ENCODE assay signal across 8 cellular contexts in the genomic region with DNA sequence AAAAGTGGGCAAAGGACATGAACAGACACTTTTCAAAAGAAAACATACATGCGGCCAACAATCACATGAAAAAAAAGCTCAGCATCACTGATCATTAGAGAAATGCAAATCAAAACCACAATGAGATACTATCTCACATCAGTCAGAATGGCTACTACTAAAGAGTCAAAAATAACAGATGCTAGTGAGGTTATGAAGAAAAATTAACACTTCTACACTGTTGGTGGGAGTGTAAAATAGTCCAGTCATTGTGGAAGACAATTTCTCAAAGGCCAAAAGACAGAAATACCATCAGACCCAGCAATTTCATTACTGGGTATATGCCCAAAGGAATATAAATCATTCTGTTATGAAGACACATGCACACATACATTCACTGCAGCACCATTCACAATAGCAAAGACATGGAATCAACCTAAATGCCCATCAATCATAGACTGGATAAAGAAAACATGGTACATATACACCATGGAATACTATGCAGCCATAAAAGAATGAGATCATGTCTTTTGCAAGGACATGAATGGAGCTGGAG.
DNase-seq lines count a peak whose midpoint lies in the region; ATAC-seq and TF ChIP-seq lines count a peak whose summit lies in the region.
"Not testable (repeated sequence)": the region's sequence is repeated elsewhere in the genome, so short reads cannot be mapped to it uniquely, and the experiment has no call there.

No MANE protein-coding gene starts in this region.

- H3K9me3 Mint-ChIP-seq in activated CD8-positive, alpha-beta T cell treated with anti-CD3 and anti-CD28 coated beads for 36 hours; stimulated activated effector memory CD8-positive, alpha-beta T cell treated with anti-CD3 and anti-CD28 coated beads, Interleukin-12 subunit alpha, Interleukin-12 subunit beta, amount 100 ng/mL, for 72 hours: not testable (repeated sequence)

- peak overlapping the region; percentile 63 for H3K27ac Mint-ChIP-seq in activated CD8-positive, alpha-beta T cell treated with anti-CD3 and anti-CD28 coated beads for 36 hours
- not testable (repeated sequence) for H3K27ac Mint-ChIP-seq in stimulated activated effector memory CD8-positive, alpha-beta T cell treated with anti-CD3 and anti-CD28 coated beads, Interleukin-12 subunit alpha, Interleukin-12 subunit beta, amount 100 ng/mL, for 72 hours

- TF ChIP-seq CTCF in activated CD8-positive, alpha-beta T cell treated with anti-CD3 and anti-CD28 coated beads for 36 hours (IDR thresholded peaks at IDR 0.05), result not testable (repeated sequence)

- H3K4me1 Mint-ChIP-seq in activated CD8-positive, alpha-beta T cell treated with anti-CD3 and anti-CD28 coated beads for 36 hours (ENCODE audit: low read depth), result peaks cover 74% of the 10 kb centered on the region
- H3K4me1 Mint-ChIP-seq in stimulated activated effector memory CD8-positive, alpha-beta T cell treated with anti-CD3 and anti-CD28 coated beads, Interleukin-12 subunit alpha, Interleukin-12 subunit beta, amount 100 ng/mL, for 72 hours, result peaks cover 36% of the 10 kb centered on the region

- POLR2A ChIA-PET in activated CD8-positive, alpha-beta T cell treated with anti-CD3 and anti-CD28 coated beads for 36 hours (lab: Charles Lee), result interaction anchor here (0.6 to 1.7 kb wide), 2 partner anchors 102 to 103 kb away, joined by 3 to 5 read pairs; no protein-coding TSS in a partner anchor

- H3K36me3 Mint-ChIP-seq in activated CD8-positive, alpha-beta T cell treated with anti-CD3 and anti-CD28 coated beads for 36 hours (ENCODE audit: low read depth), result peaks cover 31% of the 10 kb centered on the region
- H3K36me3 Mint-ChIP-seq in stimulated activated effector memory CD8-positive, alpha-beta T cell treated with anti-CD3 and anti-CD28 coated beads, Interleukin-12 subunit alpha, Interleukin-12 subunit beta, amount 100 ng/mL, for 72 hours, result not testable (repeated sequence)

- ATAC-seq in GM18498 (IDR thresholded peaks at IDR 0.05; ENCODE audit: unreplicated experiment) (peak; percentile 47), GM19035 (IDR thresholded peaks at IDR 0.05; ENCODE audit: unreplicated experiment) (peak; percentile 46), GM21528 (IDR thresholded peaks at IDR 0.05; ENCODE audit: low FRiP score, unreplicated experiment) (peak; percentile 39), HG02763 (IDR thresholded peaks at IDR 0.05; ENCODE audit: unreplicated experiment) (peak; percentile 41), HG03103 (IDR thresholded peaks at IDR 0.05; ENCODE audit: low read depth, unreplicated experiment) (peak; percentile 33), HG03520 (IDR thresholded peaks at IDR 0.05; ENCODE audit: unreplicated experiment) (peak; percentile 42)
- peak; percentile 46 for ATAC-seq in activated CD8-positive, alpha-beta T cell treated with anti-CD3 and anti-CD28 coated beads for 36 hours
- peak; percentile 83 for ATAC-seq in stimulated activated effector memory CD8-positive, alpha-beta T cell treated with anti-CD3 and anti-CD28 coated beads, Interleukin-12 subunit alpha, Interleukin-12 subunit beta, amount 100 ng/mL, for 72 hours

- H3K4me3 Mint-ChIP-seq in activated CD8-positive, alpha-beta T cell treated with anti-CD3 and anti-CD28 coated beads for 36 hours; stimulated activated effector memory CD8-positive, alpha-beta T cell treated with anti-CD3 and anti-CD28 coated beads, Interleukin-12 subunit alpha, Interleukin-12 subunit beta, amount 100 ng/mL, for 72 hours: not testable (repeated sequence)

- DNase-seq in activated CD8-positive, alpha-beta T cell treated with anti-CD3 and anti-CD28 coated beads for 36 hours; stimulated activated effector memory CD8-positive, alpha-beta T cell treated with anti-CD3 and anti-CD28 coated beads, Interleukin-12 subunit alpha, Interleukin-12 subunit beta, amount 100 ng/mL, for 72 hours (ENCODE audit: low spot score in 2 of 2): not testable (repeated sequence)

- CTCF ChIA-PET in activated CD8-positive, alpha-beta T cell treated with anti-CD3 and anti-CD28 coated beads for 36 hours (lab: Charles Lee), result interaction anchor here (1.7 kb wide), 1 partner anchor 69 kb away, joined by 3 read pairs; no protein-coding TSS in a partner anchor

- intact Hi-C loops in activated CD8-positive, alpha-beta T cell treated with anti-CD3 and anti-CD28 coated beads for 36 hours (cut with micrococcal nuclease), result loop anchor here (2.0 kb wide), 1 partner anchor 20 kb away; no protein-coding TSS in a partner anchor

- not testable (repeated sequence) for H3K27me3 Mint-ChIP-seq in activated CD8-positive, alpha-beta T cell treated with anti-CD3 and anti-CD28 coated beads for 36 hours

Comparison
In these comparisons a context has a peak if more than half of its experiments do, and no peak if none do; other contexts are left out.
1. ATAC-seq: peak in every context shown above with its lines; median percentile 83 in stimulated activated effector memory CD8-positive, alpha-beta T cell treated with anti-CD3 and anti-CD28 coated beads, Interleukin-12 subunit alpha, Interleukin-12 subunit beta, amount 100 ng/mL, for 72 hours; 47 in GM18498; 46 in GM19035; 46 in activated CD8-positive, alpha-beta T cell treated with anti-CD3 and anti-CD28 coated beads for 36 hours; 42 in HG03520; 41 in HG02763; 39 in GM21528; 33 in HG03103.